8 cellular contexts compared by ENCODE assay signal in the genomic region with DNA sequence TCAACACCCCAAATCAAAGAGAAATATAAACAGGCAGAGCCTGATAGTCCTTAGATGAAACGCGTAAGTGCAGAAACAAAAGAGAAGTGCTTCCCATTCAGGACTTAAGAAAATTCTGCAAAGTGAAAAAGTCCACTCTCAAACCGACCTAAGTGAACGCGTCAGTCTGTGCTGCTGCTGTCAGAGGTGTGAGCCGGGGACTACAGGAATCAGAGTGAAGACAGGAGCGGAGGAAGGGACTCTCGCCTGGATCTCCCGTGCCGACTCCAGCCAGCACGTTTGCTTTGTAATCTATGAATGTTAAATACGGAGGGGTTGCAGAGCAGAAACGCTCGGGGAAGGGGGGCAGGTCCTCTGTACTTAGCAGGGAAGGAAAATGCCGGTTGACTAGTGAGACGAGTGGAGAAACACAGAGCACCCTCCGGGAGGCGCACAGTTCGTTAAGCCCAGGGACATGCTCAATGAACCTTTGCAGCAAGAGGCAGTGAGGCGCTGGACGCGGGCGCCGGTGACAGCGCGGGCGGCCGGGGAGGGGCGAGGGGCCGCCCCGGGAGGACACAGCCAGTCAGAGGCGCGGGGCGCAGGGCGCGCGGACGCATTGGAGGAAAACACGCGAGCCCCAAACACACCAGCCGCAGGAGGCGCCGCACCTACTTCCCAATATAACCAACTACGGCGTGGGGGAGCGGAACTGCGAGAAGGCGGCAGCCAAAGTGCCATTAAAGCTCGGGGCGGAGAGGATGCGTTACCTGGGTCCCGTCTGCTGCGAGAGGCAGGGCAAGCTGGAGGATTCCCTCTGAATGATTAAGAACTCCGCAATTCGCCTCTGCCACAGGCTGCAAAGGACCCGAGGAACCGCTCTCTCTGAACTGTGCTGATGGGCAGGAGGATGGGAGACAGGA. TPM values are rescaled to one million over a fixed set of nuclear protein-coding genes. Genes with fewer than 3 reads are reported as not detected.
DNase-seq lines count a peak whose midpoint lies in the region; ATAC-seq and TF ChIP-seq lines count a peak whose summit lies in the region.

A gene (plus strand): TSS at position 626 of the 902 bp plus-strand sequence.

- DNase-seq in stimulated activated CD4-positive, alpha-beta T cell treated with anti-CD3 and anti-CD28 coated beads, Interleukin-12 subunit alpha, Interleukin-12 subunit beta, amount 100 ng/mL, for 4 hours: peak; percentile 16
- DNase-seq in stimulated activated CD4-positive, alpha-beta T cell treated with anti-CD3 and anti-CD28 coated beads, Interleukin-4, amount 100 ng/mL, for 24 hours: no peak
- DNase-seq in NCI-H1417 (lab: John Stamatoyannopoulos, UW): peak in 2 of 3 experiments; percentile 90 to 94
- peak; percentile 68 for DNase-seq in WTC11 (ENCODE audit: low spot score)
- DNase-seq in fibroblast of pulmonary artery (ENCODE audit: low read depth): peak; percentile 49

- H3K4me1 Mint-ChIP-seq in WTC11 (peaks cover 6% of the 10 kb centered on the region), nephron (peaks cover 9% of the 10 kb centered on the region)

- H3K9me3 Mint-ChIP-seq in WTC11 (no peaks in the 10 kb centered on the region), nephron (no peaks in the 10 kb centered on the region)

- TF ChIP-seq CTCF in WTC11 (IDR thresholded peaks at IDR 0.05) (no peak), fibroblast of pulmonary artery (IDR thresholded peaks at IDR 0.05; ENCODE audit: low read length, missing control alignments) (no peak), nephron (IDR thresholded peaks at IDR 0.05; ENCODE audit: unreplicated experiment in 3 of 3) (peak in 2 of 3 experiments; percentile 12 to 34)

- peak within 1 kb of the TSS; percentile 52 for H3K4me3 ChIP-seq in fibroblast of pulmonary artery (replicated peaks; ENCODE audit: low read depth, low read length)

- POLR2A ChIA-PET in WTC11 (lab: Charles Lee): no interaction called here

- no peak within 1 kb of the TSS for H3K27ac Mint-ChIP-seq in WTC11
- peak within 1 kb of the TSS; percentile 35 to 61 (median 38) for H3K27ac Mint-ChIP-seq in nephron

- no peaks in the 10 kb centered on the region for H3K36me3 Mint-ChIP-seq in WTC11
- no peaks in the 10 kb centered on the region for H3K36me3 Mint-ChIP-seq in nephron (ENCODE audit: low read depth)

- H3K4me3 Mint-ChIP-seq in WTC11 (peak within 1 kb of the TSS; percentile 93), nephron (peak within 1 kb of the TSS; percentile 88 to 96 (median 93))

- CTCF ChIA-PET in WTC11 (lab: Charles Lee): interaction anchor here (1.0 kb wide), 1 partner anchor 565 kb away, joined by 5 read pairs; no protein-coding TSS in a partner anchor

- H3K27me3 Mint-ChIP-seq in WTC11 (ENCODE audit: low read depth) (peaks cover 32% of the 10 kb centered on the region), nephron (ENCODE audit: low read depth) (peaks cover 42% of the 10 kb centered on the region)

- ATAC-seq in WTC11 (peak; percentile 88), GM18517 (IDR thresholded peaks at IDR 0.05; ENCODE audit: unreplicated experiment) (no peak), HG03280 (IDR thresholded peaks at IDR 0.05; ENCODE audit: unreplicated experiment) (no peak)

TF ChIP-seq in WTC11, 78 proteins besides CTCF, POLR2A, EP300 and RAD21:
- TF ChIP-seq RORB (CRISPR knock-in tag; IDR thresholded peaks at IDR 0.05) (no peak), FOXP1 (CRISPR knock-in tag; IDR thresholded peaks at IDR 0.05; ENCODE audit: borderline replicate concordance) (peak; percentile 35; the same call in 1 of the 2 replicates)
- TF ChIP-seq, protein P1, sequence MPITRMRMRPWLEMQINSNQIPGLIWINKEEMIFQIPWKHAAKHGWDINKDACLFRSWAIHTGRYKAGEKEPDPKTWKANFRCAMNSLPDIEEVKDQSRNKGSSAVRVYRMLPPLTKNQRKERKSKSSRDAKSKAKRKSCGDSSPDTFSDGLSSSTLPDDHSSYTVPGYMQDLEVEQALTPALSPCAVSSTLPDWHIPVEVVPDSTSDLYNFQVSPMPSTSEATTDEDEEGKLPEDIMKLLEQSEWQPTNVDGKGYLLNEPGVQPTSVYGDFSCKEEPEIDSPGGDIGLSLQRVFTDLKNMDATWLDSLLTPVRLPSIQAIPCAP (CRISPR knock-in tag; IDR thresholded peaks at IDR 0.05): no peak
TF ChIP-seq in WTC11: peak in this region for 1.

RNA-seq across cellular contexts. Expression of the gene that starts here (rescaled TPM):
- total RNA-seq in WTC11 (2021): 0.07 TPM in 1 of 3 replicates, not detected in the others

Comparison
In these comparisons a context has a peak if more than half of its experiments do, and no peak if none do; other contexts are left out.
1. Peak in DNase-seq and ATAC-seq in WTC11; RNA of the gene not detected or under 1 TPM.
2. CTCF ChIP-seq: peak in nephron (2 of 3); none in WTC11 (single experiment) and fibroblast of pulmonary artery (single experiment).